ENCODE assay signal across 8 cellular contexts in the genomic region with DNA sequence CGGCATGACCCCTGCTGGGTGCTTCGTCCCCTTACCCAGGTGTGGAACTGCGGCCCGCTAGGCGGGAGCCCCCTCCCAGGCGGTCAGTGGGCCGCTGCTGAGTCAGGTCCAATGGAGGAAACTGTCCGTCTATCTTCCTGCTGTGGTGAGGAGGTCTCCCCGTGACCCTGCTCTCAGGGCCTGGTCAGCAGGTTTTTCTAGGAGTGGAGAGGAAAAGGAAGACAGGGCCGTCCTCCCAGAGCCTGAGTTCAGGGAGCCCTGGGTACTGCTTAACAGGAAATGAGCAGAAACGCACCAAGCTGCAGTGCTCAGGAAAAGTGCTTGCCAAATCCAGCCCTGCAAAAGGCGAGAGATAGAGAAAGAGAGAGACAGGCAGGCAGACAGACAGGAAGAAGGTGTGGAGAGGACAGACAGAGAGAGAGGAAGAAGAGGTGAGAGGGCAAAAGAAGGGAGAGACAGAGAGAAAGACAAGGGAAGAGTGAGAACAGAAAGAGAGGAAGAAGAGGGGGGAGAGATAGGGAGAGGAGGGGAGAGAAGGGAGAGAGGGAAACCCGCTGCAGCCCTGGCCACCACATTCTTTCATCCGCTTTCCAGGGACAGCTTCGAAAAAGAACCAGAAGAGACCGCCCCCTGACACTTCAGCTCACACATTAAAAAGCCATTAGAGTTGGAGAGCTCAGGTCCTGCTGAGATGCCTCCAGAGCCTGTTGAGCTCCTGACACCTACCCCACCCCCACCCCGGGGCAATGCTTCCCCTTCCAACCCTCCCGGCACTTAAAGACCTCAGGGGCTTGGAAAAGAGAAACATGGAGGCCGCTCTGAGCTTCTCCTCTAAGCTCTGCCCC. TPM values are rescaled to one million over a fixed set of nuclear protein-coding genes. Genes with fewer than 3 reads are reported as not detected.
DNase-seq lines count a peak whose midpoint lies in the region; ATAC-seq, FAIRE-seq and TF ChIP-seq lines count a peak whose summit lies in the region.

No MANE protein-coding gene starts in this region.

- DNase-seq in EH (ENCODE audit: low read depth), result peak; percentile 72
- peak; percentile 50 for DNase-seq in UCSD-AML1 (lab: John Stamatoyannopoulos, UW; ENCODE audit: unreplicated experiment)
- peak; percentile 63 for DNase-seq in fibroblast of the aortic adventitia (ENCODE audit: low read depth)
- DNase-seq in pancreas, result peak in 2 of 6 donors; percentile 9 to 23
- DNase-seq in NCI-H1436 treated with DMSO at 0.1 percent for 48 hours (lab: John Stamatoyannopoulos, UW), result no peak
- no peak for DNase-seq in SKM-1 (lab: John Stamatoyannopoulos, UW; ENCODE audit: unreplicated experiment)
- DNase-seq in NCI-H82 treated with DMSO at 0.1 percent for 48 hours (lab: John Stamatoyannopoulos, UW; ENCODE audit: unreplicated experiment), result no peak

- no peaks in the 10 kb centered on the region for H3K27me3 ChIP-seq in pancreas

- H3K4me3 ChIP-seq in fibroblast of the aortic adventitia (ENCODE audit: low read depth, low read length) (peak overlapping the region; percentile 33), pancreas (no peak overlapping the region)

- intact Hi-C loops in pancreas (cut with DNase I), result no loop called here

- H3K27ac ChIP-seq in pancreas, result peak overlapping the region in 3 of 4 donors; percentile 30 to 49 (median 38)

- FAIRE-seq in pancreas (lab: Jason Lieb, UNC), result no peak

- TF ChIP-seq CTCF in fibroblast of the aortic adventitia (IDR thresholded peaks at IDR 0.05; ENCODE audit: insufficient read depth, low read length), result no peak
- TF ChIP-seq CTCF in pancreas (IDR thresholded peaks at IDR 0.05), result no peak

- ATAC-seq in pancreas (peak in 3 of 4 donors; percentile 13 to 50 (median 48)), HG03108 (IDR thresholded peaks at IDR 0.05; ENCODE audit: unreplicated experiment) (no peak)

- H3K4me1 ChIP-seq in pancreas, result peaks cover 4 to 37% (median 36%) of the 10 kb centered on the region in 3 donors

- peaks cover 0 to 5% (median 0%) of the 10 kb centered on the region in 3 donors for H3K36me3 ChIP-seq in pancreas

- 56 to 64% methylated on average over 19 of the region's 19 CpGs for WGBS in pancreas, 2 donors

- no peaks in the 10 kb centered on the region for H3K9me3 ChIP-seq in pancreas

RNA-seq across cellular contexts. Expression of a gene that starts 10.1 kb away (rescaled TPM):
- total RNA-seq in fibroblast of the aortic adventitia (ENCODE audit: low replicate concordance), result 49.1 and 97.2 TPM in 2 replicates
- 10 to 100 TPM; 25.9 to 31.1 (median 27.5) TPM for total RNA-seq in pancreas
- polyA plus RNA-seq in pancreas, result 10 to 100 TPM; 27.1 to 34.2 TPM

RNA-seq across cellular contexts. Expression of a gene that starts 12.2 kb away (rescaled TPM):
- total RNA-seq in fibroblast of the aortic adventitia (ENCODE audit: low replicate concordance) (8.6 and 25.8 TPM in 2 replicates), pancreas (1 to 10 TPM; 2.8 to 5.0 (median 3.9) TPM)
- polyA plus RNA-seq in pancreas, result 1 to 10 TPM; 3.8 to 4.3 TPM

RNA-seq across cellular contexts. Expression of a gene that starts 46.9 kb away (rescaled TPM):
- total RNA-seq in fibroblast of the aortic adventitia (ENCODE audit: low replicate concordance), result 5.4 and 13.2 TPM in 2 replicates
- total RNA-seq in pancreas, result 10 to 100 TPM; 11.8 to 20.0 (median 14.9) TPM
- 10 to 100 TPM; 16.7 to 18.9 TPM for polyA plus RNA-seq in pancreas

RNA-seq across cellular contexts. Expression of a gene that starts 51.6 kb away (rescaled TPM):
- total RNA-seq in fibroblast of the aortic adventitia (ENCODE audit: low replicate concordance) (1.2 and 7.5 TPM in 2 replicates), pancreas (10 to 100 TPM; 17.4 to 45.4 (median 23.3) TPM)
- 10 to 100 TPM; 46.6 to 65.5 TPM for polyA plus RNA-seq in pancreas

Comparison
In these comparisons a context has a peak if more than half of its experiments do, and no peak if none do; other contexts are left out.
1. DNase-seq: peak in EH (single experiment), UCSD-AML1 (single experiment) and fibroblast of the aortic adventitia (single experiment); none in NCI-H1436 treated with DMSO at 0.1 percent for 48 hours (single experiment), SKM-1 (single experiment) and NCI-H82 treated with DMSO at 0.1 percent for 48 hours (single experiment).